Comparison of ENCODE assay signal across 9 cellular contexts in genomic region chr12:123106640-123107359, GRCh38. TPM values are rescaled to one million over a fixed set of nuclear protein-coding genes. Genes with fewer than 3 reads are reported as not detected.
DNase-seq lines count a peak whose midpoint lies in the region; ATAC-seq and TF ChIP-seq lines count a peak whose summit lies in the region.
"Had no signal": no experiment of that assay in that cellular context is flagged by ENCODE, and none has a peak within 500 bp of the region (broad histone marks: within the 10 kb centered on the region; RNA-seq: fewer than 3 reads in every experiment).

No MANE protein-coding gene starts in this region.

- 82 to 88% (median 85%) methylated on average over 7 to 9 of the region's 9 CpGs for WGBS in ovary, 3 donors

- DNase-seq in ELF-1 (ENCODE audit: low read depth, low spot score) (peak; percentile 49), Peyer's patch (peak in 2 of 3 donors; percentile 77 to 85), natural killer cell (peak; percentile 41), ovary (no peak), NCI-H1694 treated with DMSO at 0.1 percent for 48 hours (lab: John Stamatoyannopoulos, UW) (no peak)
- peak; percentile 61 for DNase-seq in activated effector memory CD4-positive, alpha-beta T cell treated with Interleukin-2 at 50 U/mL for 16 hours

- H3K27me3 Mint-ChIP-seq in natural killer cell (ENCODE audit: low read depth in 2 of 2) = no peaks in the 10 kb centered on the region

- intact Hi-C loops in natural killer cell (cut with micrococcal nuclease) (loop anchor here (2.0 kb wide), 1 partner anchor 30 kb away; no protein-coding TSS in a partner anchor), ovary (cut with DNase I) (no loop called here)

- H3K27ac ChIP-seq in Peyer's patch = peak overlapping the region; percentile 15 to 69 (median 56)
- peak overlapping the region in 1 of 2 donors; percentile 39 for H3K27ac ChIP-seq in ovary
- H3K27ac ChIP-seq: cardiac muscle cell had no signal

- peaks cover 0 to 4% (median 0%) of the 10 kb centered on the region in 3 donors for H3K36me3 ChIP-seq in Peyer's patch
- H3K36me3 ChIP-seq in ovary = no peaks in the 10 kb centered on the region
- H3K36me3 ChIP-seq: cardiac muscle cell had no signal

- H3K4me1 ChIP-seq in Peyer's patch (peaks cover 0 to 16% (median 12%) of the 10 kb centered on the region in 4 donors), ovary (ENCODE audit: insufficient read depth) (peaks cover 31% of the 10 kb centered on the region)

- ATAC-seq in natural killer cell = peak; percentile 62 to 76 (median 76)
- no peak for ATAC-seq in GM18520 (IDR thresholded peaks at IDR 0.05; ENCODE audit: unreplicated experiment)
- no peak for ATAC-seq in HG02623 (IDR thresholded peaks at IDR 0.05; ENCODE audit: unreplicated experiment)

- peak overlapping the region; percentile 72 for H3K4me3 Mint-ChIP-seq in natural killer cell

- H3K27me3 ChIP-seq in Peyer's patch (no peaks in the 10 kb centered on the region), ovary (no peaks in the 10 kb centered on the region)
- H3K27me3 ChIP-seq: cardiac muscle cell had no signal

- H3K9me3 ChIP-seq in Peyer's patch = no peaks in the 10 kb centered on the region
- H3K9me3 ChIP-seq in ovary = no peaks in the 10 kb centered on the region

- TF ChIP-seq CTCF in Peyer's patch (IDR thresholded peaks at IDR 0.05) = no peak
- TF ChIP-seq CTCF in natural killer cell (IDR thresholded peaks at IDR 0.05) = no peak
- no peak for TF ChIP-seq CTCF in ovary (IDR thresholded peaks at IDR 0.05)

- peak overlapping the region; percentile 82 to 90 for H3K27ac Mint-ChIP-seq in natural killer cell

- no peaks in the 10 kb centered on the region for H3K36me3 Mint-ChIP-seq in natural killer cell

- TF ChIP-seq POLR2A in Peyer's patch (IDR thresholded peaks at IDR 0.05) (no peak), ovary (IDR thresholded peaks at IDR 0.05) (no peak)

- H3K9me3 Mint-ChIP-seq in natural killer cell = no peaks in the 10 kb centered on the region

- no peak for TF ChIP-seq EP300 in ovary (IDR thresholded peaks at IDR 0.05)

- H3K4me1 Mint-ChIP-seq in natural killer cell = peaks cover 65 to 67% of the 10 kb centered on the region in 2 donors

- H3K4me3 ChIP-seq in Peyer's patch (no peak overlapping the region), ovary (no peak overlapping the region)
- H3K4me3 ChIP-seq: cardiac muscle cell had no signal

RNA-seq across cellular contexts. Expression of gene PITPNM2, which starts 44.1 kb away (rescaled TPM):
- 10 to 100 TPM; 12.3 to 37.0 (median 23.6) TPM for total RNA-seq in Peyer's patch
- 10 to 100 TPM; 38.9 to 94.6 (median 42.5) TPM for total RNA-seq in natural killer cell
- 10 to 100 TPM; 11.1 to 71.8 (median 38.2) TPM for total RNA-seq in ovary
- 10 to 100 TPM; 11.1 to 12.5 TPM for polyA plus RNA-seq in ovary

Comparison
In these comparisons a context has a peak if more than half of its experiments do, and no peak if none do; other contexts are left out.
1. DNase-seq: peak in ELF-1 (single experiment), Peyer's patch (2 of 3), activated effector memory CD4-positive, alpha-beta T cell treated with Interleukin-2 at 50 U/mL for 16 hours (single experiment) and natural killer cell (single experiment); none in ovary (0 of 5) and NCI-H1694 treated with DMSO at 0.1 percent for 48 hours (single experiment).
2. ATAC-seq: peak in natural killer cell (3 of 3); none in GM18520 (single experiment) and HG02623 (single experiment).